9 cellular contexts compared by ENCODE assay signal in the genomic region with DNA sequence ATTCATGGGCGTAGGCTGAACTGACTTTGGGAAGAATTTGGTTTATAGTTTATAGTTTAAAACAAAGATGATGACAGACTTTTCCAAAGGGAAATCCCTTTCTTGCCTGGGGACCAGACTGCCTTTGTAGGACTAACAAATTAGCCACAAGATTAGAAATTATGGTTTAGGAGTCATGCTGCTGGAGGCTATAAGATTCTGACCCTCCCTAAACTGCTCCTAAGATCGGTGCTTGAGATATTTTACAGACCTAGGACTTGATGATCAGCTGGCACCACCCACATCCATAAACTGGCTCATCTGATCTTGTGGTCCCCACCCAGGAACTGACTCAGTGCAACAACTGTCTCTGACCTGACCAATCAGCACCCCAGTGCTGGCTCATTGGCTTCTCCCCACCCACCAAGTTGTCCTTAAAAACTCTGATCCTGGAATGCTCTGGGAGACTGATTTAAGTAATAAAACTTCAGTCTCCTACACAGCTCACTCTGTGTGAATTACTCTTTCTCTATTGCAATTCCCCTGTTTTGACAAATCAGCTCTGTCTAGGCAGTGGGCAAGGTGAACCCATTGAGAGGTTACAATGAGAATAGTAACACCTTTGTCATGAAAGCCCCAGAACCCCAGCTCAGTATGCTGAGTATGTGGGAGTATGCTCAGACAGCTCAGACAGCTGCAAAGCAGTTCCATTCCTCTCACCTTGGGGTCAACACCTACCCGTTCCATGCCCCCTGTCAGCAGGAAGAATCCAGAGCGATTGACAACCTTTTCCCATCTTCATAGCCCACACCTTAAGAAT. TPM values are rescaled to one million over a fixed set of nuclear protein-coding genes. Genes with fewer than 3 reads are reported as not detected.
A peak's percentile ranks its signal among the peaks of the same experiment; 100 is the strongest.
DNase-seq lines count a peak whose midpoint lies in the region; ATAC-seq and TF ChIP-seq lines count a peak whose summit lies in the region.
"Had no signal": no experiment of that assay in that cellular context is flagged by ENCODE, and none has a peak within 500 bp of the region (broad histone marks: within the 10 kb centered on the region; RNA-seq: fewer than 3 reads in every experiment).

No MANE protein-coding gene starts in this region.

- H3K4me1 ChIP-seq in mucosa of descending colon (ENCODE audit: low read depth) = no peaks in the 10 kb centered on the region
- peaks cover 23% of the 10 kb centered on the region for H3K4me1 ChIP-seq in testis

- H3K27me3 Mint-ChIP-seq in nephron progenitor cell (ENCODE audit: low read depth, poor library complexity) = peaks cover 7% of the 10 kb centered on the region

- H3K9me3 Mint-ChIP-seq in nephron progenitor cell = peaks cover 36% of the 10 kb centered on the region

- TF ChIP-seq POLR2A in testis (IDR thresholded peaks at IDR 0.05) = no peak

- H3K27me3 ChIP-seq in brain microvascular endothelial cell (replicated peaks) = no peaks in the 10 kb centered on the region
- no peaks in the 10 kb centered on the region for H3K27me3 ChIP-seq in testis

- ATAC-seq in mucosa of descending colon = peak; percentile 77

- H3K4me3 ChIP-seq in brain microvascular endothelial cell (ENCODE audit: low read depth, low read length) (no peak overlapping the region), mucosa of descending colon (no peak overlapping the region), testis (no peak overlapping the region)

- no peak overlapping the region for H3K27ac ChIP-seq in brain microvascular endothelial cell
- no peak overlapping the region for H3K27ac ChIP-seq in testis

- H3K27ac Mint-ChIP-seq in nephron progenitor cell = no peak overlapping the region

- peaks cover 12% of the 10 kb centered on the region for H3K9me3 ChIP-seq in mucosa of descending colon
- H3K9me3 ChIP-seq in testis = no peaks in the 10 kb centered on the region

- intact Hi-C loops in mucosa of descending colon (cut with DNase I, micrococcal nuclease) (no loop called here), posterior vena cava (cut with DNase I) (no loop called here), testis (cut with DNase I; ENCODE audit: low total_unique reads) (no loop called here)

- in situ Hi-C loops in brain microvascular endothelial cell (cut with HindIII; ENCODE audit: low pct_ligation_motif_present, low sequenced_read_pairs) = no loop called here

- WGBS in testis, 2 donors = 71 to 76% methylated on average over 4 of the region's 4 CpGs

- TF ChIP-seq CTCF in brain microvascular endothelial cell (IDR thresholded peaks at IDR 0.05; ENCODE audit: low read depth, low read length, missing control alignments) = no peak
- no peak for TF ChIP-seq CTCF in mucosa of descending colon (IDR thresholded peaks at IDR 0.05)
- no peak for TF ChIP-seq CTCF in testis (IDR thresholded peaks at IDR 0.05)
- no peak for TF ChIP-seq CTCF in nephron progenitor cell (IDR thresholded peaks at IDR 0.05)

- H3K36me3 Mint-ChIP-seq in nephron progenitor cell (ENCODE audit: low read depth) = no peaks in the 10 kb centered on the region

- H3K36me3 ChIP-seq in brain microvascular endothelial cell (replicated peaks) (no peaks in the 10 kb centered on the region), mucosa of descending colon (ENCODE audit: low read depth) (no peaks in the 10 kb centered on the region), testis (ENCODE audit: low read depth, missing control alignments) (no peaks in the 10 kb centered on the region)

- H3K4me1 Mint-ChIP-seq in nephron progenitor cell = peaks cover 8% of the 10 kb centered on the region

- H3K4me3 Mint-ChIP-seq in nephron progenitor cell = no peak overlapping the region

- DNase-seq in GM03348 (ENCODE audit: low spot score) = peak; percentile 83
- peak; percentile 56 for DNase-seq in LHCN-M2 (ENCODE audit: low read depth)
- DNase-seq in brain microvascular endothelial cell = peak; percentile 64
- peak in 1 of 3 donors; percentile 27 for DNase-seq in mucosa of descending colon
- no peak for DNase-seq in posterior vena cava (ENCODE audit: low spot score)
- DNase-seq in testis = no peak
- DNase-seq in NCI-H774 (lab: John Stamatoyannopoulos, UW) = no peak
- DNase-seq in nephron progenitor cell = no peak
- DNase-seq: NCI-H446 treated with DMSO at 0.1 percent for 48 hours had no signal

RNA-seq across cellular contexts. Expression of gene C15orf39, which starts 51.6 kb away (rescaled TPM):
- total RNA-seq in LHCN-M2 (2014; rRNA removed) (3.1 and 3.3 TPM in 2 replicates), mucosa of descending colon (10 to 100 TPM; 22.2 to 32.5 (median 24.2) TPM), posterior vena cava (10 to 100 TPM; 25.8 to 26.4 TPM), testis (100 to 1,000 TPM; 167 to 168 TPM)
- polyA plus RNA-seq in LHCN-M2 (2012) = 3.0 TPM
- 321 TPM for polyA plus RNA-seq in testis (ENCODE audit: insufficient read depth, low read depth, low replicate concordance)

Comparison
In these comparisons a context has a peak if more than half of its experiments do, and no peak if none do; other contexts are left out.
1. DNase-seq: peak in GM03348 (single experiment), LHCN-M2 (single experiment) and brain microvascular endothelial cell (single experiment); none in posterior vena cava (single experiment), testis (single experiment), NCI-H774 (single experiment) and nephron progenitor cell (single experiment).
2. RNA of gene C15orf39, which starts 51.6 kb away (total RNA-seq): 167 to 168 TPM in testis; 25.8 to 26.4 TPM in posterior vena cava, 22.2 to 32.5 TPM in mucosa of descending colon and 3.1 to 3.3 TPM in LHCN-M2; every median in the first group is over 4 times any median in the second.